In genomic region chr6:130322673-130323268, GRCh38 we compare ENCODE assay signal across 8 cellular contexts. TPM values are rescaled to one million over a fixed set of nuclear protein-coding genes. Genes with fewer than 3 reads are reported as not detected.
DNase-seq lines count a peak whose midpoint lies in the region; ATAC-seq and TF ChIP-seq lines count a peak whose summit lies in the region.

No MANE protein-coding gene starts in this region.

- TF ChIP-seq CTCF in AG04449 (IDR thresholded peaks at IDR 0.05; ENCODE audit: insufficient read depth, low read length, missing control alignments) = peak; percentile 75
- peak; percentile 62; the same call in 1 of the 2 replicates for TF ChIP-seq CTCF in GM12875 (IDR thresholded peaks at IDR 0.05; ENCODE audit: borderline replicate concordance, insufficient read depth, low read depth, low read length)
- TF ChIP-seq CTCF in WTC11 (IDR thresholded peaks at IDR 0.05) = peak; percentile 53

- H3K27ac Mint-ChIP-seq in WTC11 = no peak overlapping the region

- peak; percentile 64 for ATAC-seq in WTC11
- ATAC-seq in stimulated activated naive CD8-positive, alpha-beta T cell treated with anti-CD3 and anti-CD28 coated beads, Interleukin-15, Interleukin-2, amounts not matched to agents 100 U/mL and 50 U/mL, for 24 hours = no peak

- no peak overlapping the region for H3K4me3 ChIP-seq in AG04449 (ENCODE audit: low read depth, low read length)
- no peak overlapping the region for H3K4me3 ChIP-seq in GM12875 (ENCODE audit: low read depth, low read length)

- no peaks in the 10 kb centered on the region for H3K36me3 Mint-ChIP-seq in WTC11

- POLR2A ChIA-PET in AG04449 (lab: Yijun Ruan, JAX) = no interaction called here
- POLR2A ChIA-PET in WTC11 (lab: Charles Lee) = interaction anchor here (1.5 kb wide), 1 partner anchor 139 kb away, joined by 3 read pairs; no protein-coding TSS in a partner anchor

- H3K9me3 Mint-ChIP-seq in WTC11 = no peaks in the 10 kb centered on the region

- CTCF ChIA-PET in AG04449 (lab: Yijun Ruan, JAX) = interaction anchor here (1.0 to 3.9 kb wide), 19 partner anchors 9 to 549 kb away, joined by 3 to 69 read pairs (median 6); partner anchors contain the start of gene TMEM200A
- CTCF ChIA-PET in WTC11 (lab: Charles Lee) = interaction anchor here (0.6 to 2.5 kb wide), 6 partner anchors 9 to 530 kb away, joined by 3 to 22 read pairs (median 4); partner anchors contain the start of gene TMEM200A

- no peak overlapping the region for H3K4me3 Mint-ChIP-seq in WTC11

- DNase-seq in AG04449 (ENCODE audit: low read depth, low spot score) (peak; percentile 26), NCI-H1105 treated with DMSO at 0.1 percent for 48 hours (lab: John Stamatoyannopoulos, UW) (peak; percentile 65), WTC11 (ENCODE audit: low spot score) (peak; percentile 23), dermis blood vessel endothelial cell (peak; percentile 81), midbrain (lab: John Stamatoyannopoulos, UW) (peak; percentile 70), cortex of kidney (lab: John Stamatoyannopoulos, UW) (no peak)
- DNase-seq in stimulated activated naive CD8-positive, alpha-beta T cell treated with anti-CD3 and anti-CD28 coated beads, Interleukin-15, Interleukin-2, amounts not matched to agents 100 U/mL and 50 U/mL, for 24 hours = peak; percentile 37

- no peaks in the 10 kb centered on the region for H3K4me1 Mint-ChIP-seq in WTC11

- H3K27me3 Mint-ChIP-seq in WTC11 (ENCODE audit: low read depth) = no peaks in the 10 kb centered on the region

TF ChIP-seq in WTC11, 78 proteins besides CTCF, POLR2A, EP300 and RAD21:
- TF ChIP-seq MYBL2 (CRISPR knock-in tag; IDR thresholded peaks at IDR 0.05) = no peak
- no peak for TF ChIP-seq EMX1 (CRISPR knock-in tag; IDR thresholded peaks at IDR 0.05)
- TF ChIP-seq CBFB (CRISPR knock-in tag; IDR thresholded peaks at IDR 0.05; ENCODE audit: low read depth) = no peak
- no peak for TF ChIP-seq MLX (CRISPR knock-in tag; IDR thresholded peaks at IDR 0.05)
- no peak for TF ChIP-seq ZSCAN18 (CRISPR knock-in tag; IDR thresholded peaks at IDR 0.05)
- no peak for TF ChIP-seq CDX4 (CRISPR knock-in tag; IDR thresholded peaks at IDR 0.05; ENCODE audit: borderline replicate concordance)
- no peak for TF ChIP-seq PRRX2 (CRISPR knock-in tag; IDR thresholded peaks at IDR 0.05)

RNA-seq across cellular contexts. Expression of gene TMEM200A, which starts 43.0 kb away (rescaled TPM):
- total RNA-seq in WTC11 (2021) (10.4 to 11.2 TPM (median 11.0 TPM) in 3 replicates), dermis blood vessel endothelial cell (0.14 and 0.34 TPM in 2 replicates)
